ENCODE assay signal across 31 cellular contexts in the genomic region with DNA sequence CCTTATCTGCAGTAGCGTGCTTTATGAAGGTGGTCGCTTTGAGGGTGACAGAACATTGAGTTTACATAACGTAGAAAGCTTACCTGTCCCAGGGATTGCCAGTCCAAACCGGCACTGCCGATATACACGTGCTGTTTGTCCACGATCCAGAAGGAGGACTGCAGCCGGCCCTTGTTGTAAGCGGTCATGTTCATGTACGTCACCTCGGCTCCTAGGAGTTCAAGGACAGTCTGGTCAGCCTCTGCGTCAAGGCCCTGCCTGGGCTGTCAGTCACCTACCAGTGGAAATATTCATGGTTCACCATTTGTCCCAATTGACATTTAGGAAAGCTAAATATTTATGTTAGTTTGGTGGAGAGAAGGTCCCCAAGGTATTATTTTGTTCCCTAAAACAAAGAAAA.
"Had no signal": no experiment of that assay in that cellular context is flagged by ENCODE, and none has a peak within 500 bp of the region (broad histone marks: within the 10 kb centered on the region; RNA-seq: fewer than 3 reads in every experiment).

No MANE protein-coding gene starts in this region.

- H3K27me3 ChIP-seq: neutrophil, pancreas, right atrium auricular region, spleen, suprapubic skin, testis, tibial artery, transverse colon, upper lobe of right lung, uterus had no signal

- H3K4me1 Mint-ChIP-seq: naive thymus-derived CD8-positive, alpha-beta T cell; nephron progenitor cell; stimulated activated memory B cell treated with anti-CD40 and anti-IgM and Interleukin-4, amounts not matched to agents 10 μg/mL and 1 μg/mL and 100 μg/mL, for 72 hours; stimulated activated naive CD8-positive, alpha-beta T cell treated with anti-CD3 and anti-CD28 coated beads, Interleukin-15, amount 100 ng/mL, for 72 hours had no signal

- H3K4me2 ChIP-seq: smooth muscle cell had no signal

- H3K27me3 Mint-ChIP-seq: natural killer cell treated with Interleukin-12 subunit alpha and Interleukin-12 subunit beta and Interleukin-15 and Interleukin-18, amount 100 ng/mL, for 72 hours; stimulated activated memory B cell treated with anti-CD40 and anti-IgM and Interleukin-4, amounts not matched to agents 10 μg/mL and 1 μg/mL and 100 μg/mL, for 72 hours; stimulated activated naive CD8-positive, alpha-beta T cell treated with anti-CD3 and anti-CD28 coated beads, Interleukin-15, amount 100 ng/mL, for 72 hours; type B pancreatic cell had no signal

- H3K4me3 ChIP-seq: pancreas, prostate gland, right atrium auricular region, skin epidermis, smooth muscle cell, spleen, suprapubic skin, testis, tibial artery, transverse colon, upper lobe of right lung, uterus had no signal

- H3K4me3 Mint-ChIP-seq: naive thymus-derived CD8-positive, alpha-beta T cell; natural killer cell treated with Interleukin-12 subunit alpha and Interleukin-12 subunit beta and Interleukin-15 and Interleukin-18, amount 100 ng/mL, for 72 hours; nephron progenitor cell; neural crest cell; stimulated activated memory B cell treated with anti-CD40 and anti-IgM and Interleukin-4, amounts not matched to agents 10 μg/mL and 1 μg/mL and 100 μg/mL, for 72 hours; stimulated activated naive CD8-positive, alpha-beta T cell treated with anti-CD3 and anti-CD28 coated beads, Interleukin-15, amount 100 ng/mL, for 72 hours; type B pancreatic cell had no signal

- H3K27ac Mint-ChIP-seq: naive thymus-derived CD8-positive, alpha-beta T cell; natural killer cell treated with Interleukin-12 subunit alpha and Interleukin-12 subunit beta and Interleukin-15 and Interleukin-18, amount 100 ng/mL, for 72 hours; nephron progenitor cell; stimulated activated memory B cell treated with anti-CD40 and anti-IgM and Interleukin-4, amounts not matched to agents 10 μg/mL and 1 μg/mL and 100 μg/mL, for 72 hours; stimulated activated naive CD8-positive, alpha-beta T cell treated with anti-CD3 and anti-CD28 coated beads, Interleukin-15, amount 100 ng/mL, for 72 hours; type B pancreatic cell had no signal

- H3K36me3 Mint-ChIP-seq: natural killer cell treated with Interleukin-12 subunit alpha and Interleukin-12 subunit beta and Interleukin-15 and Interleukin-18, amount 100 ng/mL, for 72 hours; stimulated activated memory B cell treated with anti-CD40 and anti-IgM and Interleukin-4, amounts not matched to agents 10 μg/mL and 1 μg/mL and 100 μg/mL, for 72 hours; type B pancreatic cell had no signal

- DNase-seq: naive thymus-derived CD8-positive, alpha-beta T cell; nephron progenitor cell; nucleus accumbens; pancreas; retina; spleen; stimulated activated CD4-positive, alpha-beta T cell treated with anti-CD3 and anti-CD28 coated beads, Interleukin-12 subunit alpha, Interleukin-12 subunit beta, amount 100 ng/mL, for 4 hours; stimulated activated CD4-positive, alpha-beta T cell treated with anti-CD3 and anti-CD28 coated beads, Interleukin-1b, Interleukin-23, amount 100 ng/mL, for 48 hours; stimulated activated CD4-positive, alpha-beta T cell treated with anti-CD3 and anti-CD28 coated beads, Interleukin-4, amount 100 ng/mL, for 1 hour; stimulated activated CD4-positive, alpha-beta T cell treated with anti-CD3 and anti-CD28 coated beads, Interleukin-4, amount 100 ng/mL, for 4 hours; stimulated activated CD8-positive, alpha-beta memory T cell treated with anti-CD3 and anti-CD28 coated beads, Interleukin-4, amount 100 ng/mL, for 48 hours; stimulated activated naive CD4-positive, alpha-beta T cell; stimulated activated naive CD8-positive, alpha-beta T cell treated with anti-CD3 and anti-CD28 coated beads, Interleukin-15, amount 100 ng/mL, for 72 hours; stimulated activated naive CD8-positive, alpha-beta T cell treated with anti-CD3 and anti-CD28 coated beads, Interleukin-15, Interleukin-2, amounts not matched to agents 100 U/mL and 50 U/mL, for 24 hours; substantia nigra; testis; tibial artery; transverse colon; upper lobe of right lung; uterus had no signal

- H3K27ac ChIP-seq: neutrophil, pancreas, prostate gland, right atrium auricular region, skin epidermis, spleen, suprapubic skin, testis, tibial artery, transverse colon, upper lobe of right lung, uterus had no signal

- FAIRE-seq: pancreas had no signal

- H3K36me3 ChIP-seq: neutrophil, pancreas, prostate gland, right atrium auricular region, spleen, suprapubic skin, transverse colon, upper lobe of right lung, uterus had no signal

- ATAC-seq: naive thymus-derived CD8-positive, alpha-beta T cell; natural killer cell treated with Interleukin-12 subunit alpha and Interleukin-12 subunit beta and Interleukin-15 and Interleukin-18, amount 100 ng/mL, for 72 hours; pancreas; sciatic nerve; stimulated activated memory B cell treated with anti-CD40 and anti-IgM and Interleukin-4, amounts not matched to agents 10 μg/mL and 1 μg/mL and 100 μg/mL, for 72 hours; stimulated activated naive CD8-positive, alpha-beta T cell treated with anti-CD3 and anti-CD28 coated beads, Interleukin-15, amount 100 ng/mL, for 72 hours; stimulated activated naive CD8-positive, alpha-beta T cell treated with anti-CD3 and anti-CD28 coated beads, Interleukin-15, Interleukin-2, amounts not matched to agents 100 U/mL and 50 U/mL, for 24 hours; upper lobe of right lung had no signal

- H3K9me3 ChIP-seq: pancreas, prostate gland, suprapubic skin, testis, uterus had no signal

- H3K4me1 ChIP-seq: pancreas, prostate gland, right atrium auricular region, spleen, suprapubic skin, testis, tibial artery, transverse colon, upper lobe of right lung, uterus had no signal
